Comparison of ENCODE assay signal across 16 cellular contexts in genomic region chr5:7793861-7794260, GRCh38. TPM values are rescaled to one million over a fixed set of nuclear protein-coding genes. Genes with fewer than 3 reads are reported as not detected.
DNase-seq lines count a peak whose midpoint lies in the region; ATAC-seq and TF ChIP-seq lines count a peak whose summit lies in the region.
"Had no signal": no experiment of that assay in that cellular context is flagged by ENCODE, and none has a peak within 500 bp of the region (broad histone marks: within the 10 kb centered on the region; RNA-seq: fewer than 3 reads in every experiment).

No MANE protein-coding gene starts in this region.

- intact Hi-C loops in activated T-helper 1 cell treated with anti-CD3 and anti-CD28 coated beads, Interleukin-12 subunit alpha, Interleukin-12 subunit beta, Interleukin-2, Interleukin-4 antibody, amounts not matched to agents 30 ng/mL and 10 ng/mL and 1 ng/mL, durations not matched to agents 14 hours and 24 hours and 36 hours (cut with micrococcal nuclease), result no loop called here

- H3K27me3 Mint-ChIP-seq in stimulated activated memory B cell treated with anti-CD40 and anti-IgM and Interleukin-4, amounts not matched to agents 10 μg/mL and 1 μg/mL and 100 μg/mL, for 72 hours, result no peaks in the 10 kb centered on the region
- peaks cover 3% of the 10 kb centered on the region for H3K27me3 Mint-ChIP-seq in type B pancreatic cell
- no peaks in the 10 kb centered on the region for H3K27me3 Mint-ChIP-seq in activated T-helper 1 cell treated with anti-CD3 and anti-CD28 coated beads, Interleukin-12 subunit alpha, Interleukin-12 subunit beta, Interleukin-2, Interleukin-4 antibody, amounts not matched to agents 30 ng/mL and 10 ng/mL and 1 ng/mL, durations not matched to agents 14 hours and 24 hours and 36 hours (ENCODE audit: insufficient read depth)
- H3K27me3 Mint-ChIP-seq: IgD-negative memory B cell had no signal

- no peak overlapping the region for H3K4me3 Mint-ChIP-seq in stimulated activated memory B cell treated with anti-CD40 and anti-IgM and Interleukin-4, amounts not matched to agents 10 μg/mL and 1 μg/mL and 100 μg/mL, for 72 hours
- H3K4me3 Mint-ChIP-seq in type B pancreatic cell, result no peak overlapping the region
- no peak overlapping the region for H3K4me3 Mint-ChIP-seq in activated T-helper 1 cell treated with anti-CD3 and anti-CD28 coated beads, Interleukin-12 subunit alpha, Interleukin-12 subunit beta, Interleukin-2, Interleukin-4 antibody, amounts not matched to agents 30 ng/mL and 10 ng/mL and 1 ng/mL, durations not matched to agents 14 hours and 24 hours and 36 hours

- ATAC-seq in GM18519 (IDR thresholded peaks at IDR 0.05; ENCODE audit: low FRiP score, unreplicated experiment), result peak; percentile 7
- ATAC-seq in GM21529 (IDR thresholded peaks at IDR 0.05; ENCODE audit: unreplicated experiment), result peak; percentile 25
- ATAC-seq in HG03045 (IDR thresholded peaks at IDR 0.05; ENCODE audit: unreplicated experiment), result peak; percentile 13
- ATAC-seq in stimulated activated memory B cell treated with anti-CD40 and anti-IgM and Interleukin-4, amounts not matched to agents 10 μg/mL and 1 μg/mL and 100 μg/mL, for 72 hours, result no peak
- ATAC-seq in HG02571 (IDR thresholded peaks at IDR 0.05; ENCODE audit: unreplicated experiment), result no peak
- ATAC-seq: PC-3, SK-N-SH treated with all-trans-retinoic acid at 6 μM for 48 hours had no signal

- H3K9me3 Mint-ChIP-seq in stimulated activated memory B cell treated with anti-CD40 and anti-IgM and Interleukin-4, amounts not matched to agents 10 μg/mL and 1 μg/mL and 100 μg/mL, for 72 hours, result no peaks in the 10 kb centered on the region
- no peaks in the 10 kb centered on the region for H3K9me3 Mint-ChIP-seq in type B pancreatic cell
- no peaks in the 10 kb centered on the region for H3K9me3 Mint-ChIP-seq in activated T-helper 1 cell treated with anti-CD3 and anti-CD28 coated beads, Interleukin-12 subunit alpha, Interleukin-12 subunit beta, Interleukin-2, Interleukin-4 antibody, amounts not matched to agents 30 ng/mL and 10 ng/mL and 1 ng/mL, durations not matched to agents 14 hours and 24 hours and 36 hours

- peaks cover 6% of the 10 kb centered on the region for H3K4me1 Mint-ChIP-seq in stimulated activated memory B cell treated with anti-CD40 and anti-IgM and Interleukin-4, amounts not matched to agents 10 μg/mL and 1 μg/mL and 100 μg/mL, for 72 hours
- no peaks in the 10 kb centered on the region for H3K4me1 Mint-ChIP-seq in type B pancreatic cell (ENCODE audit: unreplicated experiment)
- no peaks in the 10 kb centered on the region for H3K4me1 Mint-ChIP-seq in activated T-helper 1 cell treated with anti-CD3 and anti-CD28 coated beads, Interleukin-12 subunit alpha, Interleukin-12 subunit beta, Interleukin-2, Interleukin-4 antibody, amounts not matched to agents 30 ng/mL and 10 ng/mL and 1 ng/mL, durations not matched to agents 14 hours and 24 hours and 36 hours (ENCODE audit: low read depth)

- TF ChIP-seq CTCF in type B pancreatic cell (conservative IDR thresholded peaks at IDR 0.05), result no peak

- no peaks in the 10 kb centered on the region for H3K36me3 Mint-ChIP-seq in stimulated activated memory B cell treated with anti-CD40 and anti-IgM and Interleukin-4, amounts not matched to agents 10 μg/mL and 1 μg/mL and 100 μg/mL, for 72 hours
- no peaks in the 10 kb centered on the region for H3K36me3 Mint-ChIP-seq in type B pancreatic cell
- H3K36me3 Mint-ChIP-seq in activated T-helper 1 cell treated with anti-CD3 and anti-CD28 coated beads, Interleukin-12 subunit alpha, Interleukin-12 subunit beta, Interleukin-2, Interleukin-4 antibody, amounts not matched to agents 30 ng/mL and 10 ng/mL and 1 ng/mL, durations not matched to agents 14 hours and 24 hours and 36 hours (ENCODE audit: low read depth), result no peaks in the 10 kb centered on the region
- H3K36me3 Mint-ChIP-seq: IgD-negative memory B cell had no signal

- H3K27ac Mint-ChIP-seq in stimulated activated memory B cell treated with anti-CD40 and anti-IgM and Interleukin-4, amounts not matched to agents 10 μg/mL and 1 μg/mL and 100 μg/mL, for 72 hours, result no peak overlapping the region
- H3K27ac Mint-ChIP-seq in type B pancreatic cell, result no peak overlapping the region
- no peak overlapping the region for H3K27ac Mint-ChIP-seq in activated T-helper 1 cell treated with anti-CD3 and anti-CD28 coated beads, Interleukin-12 subunit alpha, Interleukin-12 subunit beta, Interleukin-2, Interleukin-4 antibody, amounts not matched to agents 30 ng/mL and 10 ng/mL and 1 ng/mL, durations not matched to agents 14 hours and 24 hours and 36 hours
- H3K27ac Mint-ChIP-seq: IgD-negative memory B cell had no signal

- DNase-seq in globus pallidus (ENCODE audit: low spot score) (peak; percentile 15), type B pancreatic cell (ENCODE audit: extremely low spot score, unreplicated experiment) (no peak)
- no peak for DNase-seq in activated T-helper 1 cell treated with anti-CD3 and anti-CD28 coated beads, Interleukin-12 subunit alpha, Interleukin-12 subunit beta, Interleukin-2, Interleukin-4 antibody, amounts not matched to agents 30 ng/mL and 10 ng/mL and 1 ng/mL, durations not matched to agents 14 hours and 24 hours and 36 hours (ENCODE audit: low spot score)
- DNase-seq: activated CD8-positive, alpha-beta memory T cell treated with anti-CD3 and anti-CD28 coated beads for 24 hours; GF-D8; NCI-H345; PC-3; stimulated activated naive CD4-positive, alpha-beta T cell had no signal

RNA-seq across cellular contexts. Expression of gene CFAP90, which starts 57.1 kb away (rescaled TPM):
- 1.3 and 5.3 TPM in 2 replicates for total RNA-seq in type B pancreatic cell (ENCODE audit: low replicate concordance)
- total RNA-seq in activated T-helper 1 cell treated with anti-CD3 and anti-CD28 coated beads, Interleukin-12 subunit alpha, Interleukin-12 subunit beta, Interleukin-2, Interleukin-4 antibody, amounts not matched to agents 30 ng/mL and 10 ng/mL and 1 ng/mL, durations not matched to agents 14 hours and 24 hours and 36 hours, result not detected in 2 replicates
- total RNA-seq: H7 had no signal

Comparison
In these comparisons a context has a peak if more than half of its experiments do, and no peak if none do; other contexts are left out.
1. ATAC-seq: peak in GM18519 (single experiment), GM21529 (single experiment) and HG03045 (single experiment); none in stimulated activated memory B cell treated with anti-CD40 and anti-IgM and Interleukin-4, amounts not matched to agents 10 μg/mL and 1 μg/mL and 100 μg/mL, for 72 hours (single experiment) and HG02571 (single experiment).